ENCODE assay signal across 17 cellular contexts in genomic region chr5:88405783-88406182, GRCh38.
A peak's percentile ranks its signal among the peaks of the same experiment; 100 is the strongest.
DNase-seq lines count a peak whose midpoint lies in the region; ATAC-seq, FAIRE-seq and TF ChIP-seq lines count a peak whose summit lies in the region.
"Had no signal": no experiment of that assay in that cellular context is flagged by ENCODE, and none has a peak within 500 bp of the region (broad histone marks: within the 10 kb centered on the region; RNA-seq: fewer than 3 reads in every experiment).

No MANE protein-coding gene starts in this region.

- intact Hi-C loops in left colon (cut with DNase I, micrococcal nuclease) = no loop called here

- H3K79me2 ChIP-seq in astrocyte (ENCODE audit: insufficient read depth, low read length) = no peaks in the 10 kb centered on the region

- H3K36me3 ChIP-seq in astrocyte (ENCODE audit: insufficient read depth, low read length) = no peaks in the 10 kb centered on the region
- H3K36me3 ChIP-seq: BLaER1, HAP-1 had no signal

- no peaks in the 10 kb centered on the region for H4K20me1 ChIP-seq in astrocyte (ENCODE audit: insufficient read depth, low read length)
- H4K20me1 ChIP-seq: BLaER1 had no signal

- H3K4me2 ChIP-seq in astrocyte (ENCODE audit: low read length) = peak overlapping the region; percentile 44
- H3K4me2 ChIP-seq: BLaER1 had no signal

- no peaks in the 10 kb centered on the region for H3K36me3 Mint-ChIP-seq in astrocyte (ENCODE audit: low read depth, unreplicated experiment)
- H3K36me3 Mint-ChIP-seq: CD8-positive, alpha-beta memory T cell had no signal

- H3K4me1 ChIP-seq in astrocyte (ENCODE audit: insufficient read depth, low read length) = no peaks in the 10 kb centered on the region
- H3K4me1 ChIP-seq: BLaER1, Caco-2 had no signal

- no peak for ATAC-seq in HG02870 (IDR thresholded peaks at IDR 0.05; ENCODE audit: unreplicated experiment)
- no peak for ATAC-seq in HG03469 (IDR thresholded peaks at IDR 0.05; ENCODE audit: unreplicated experiment)
- ATAC-seq in left colon = no peak
- ATAC-seq: HepG2 had no signal

- DNase-seq in M059J (ENCODE audit: low read depth) = peak; percentile 77
- DNase-seq in astrocyte (ENCODE audit: low read depth) = no peak
- DNase-seq in globus pallidus (ENCODE audit: low spot score) = peak; percentile 11
- peak; percentile 42 for DNase-seq in superior temporal gyrus (ENCODE audit: extremely low spot score)
- DNase-seq in left colon = no peak
- DNase-seq: AML-193; Caco-2; CD8-positive, alpha-beta memory T cell; DND-41; GF-D8 had no signal

- H3K4me1 Mint-ChIP-seq in astrocyte (ENCODE audit: low read depth, unreplicated experiment) = no peaks in the 10 kb centered on the region

- H3K4me3 Mint-ChIP-seq in astrocyte (ENCODE audit: unreplicated experiment) = no peak overlapping the region
- H3K4me3 Mint-ChIP-seq: CD8-positive, alpha-beta memory T cell had no signal

- no peaks in the 10 kb centered on the region for H3K9me3 ChIP-seq in astrocyte (ENCODE audit: insufficient read depth, low read depth, low read length)
- H3K9me3 ChIP-seq: BLaER1, Caco-2, HAP-1 had no signal

- H3K27ac Mint-ChIP-seq in astrocyte (ENCODE audit: unreplicated experiment) = no peak overlapping the region
- H3K27ac Mint-ChIP-seq: CD8-positive, alpha-beta memory T cell had no signal

- no peak overlapping the region for H2AFZ ChIP-seq in astrocyte (ENCODE audit: low read depth, low read length)

- no peaks in the 10 kb centered on the region for H3K27me3 ChIP-seq in astrocyte (ENCODE audit: insufficient read depth, low read length)
- H3K27me3 ChIP-seq: BLaER1 had no signal

- H3K27me3 Mint-ChIP-seq in astrocyte (ENCODE audit: low read depth, unreplicated experiment) = no peaks in the 10 kb centered on the region

- TF ChIP-seq CTCF in astrocyte (IDR thresholded peaks at IDR 0.05; ENCODE audit: insufficient read depth, low read depth, low read length) = no peak

- no peak overlapping the region for H3K27ac ChIP-seq in astrocyte (ENCODE audit: low read depth, low read length)
- H3K27ac ChIP-seq: BLaER1 had no signal

- H3K9me3 Mint-ChIP-seq in astrocyte (ENCODE audit: unreplicated experiment) = no peaks in the 10 kb centered on the region

- no peak overlapping the region for H3K9ac ChIP-seq in astrocyte (ENCODE audit: low read length)
- H3K9ac ChIP-seq: BLaER1 had no signal

- H3K4me3 ChIP-seq in astrocyte (ENCODE audit: insufficient read depth, low read depth, low read length) = no peak overlapping the region
- H3K4me3 ChIP-seq: BLaER1, HAP-1 had no signal

- FAIRE-seq in astrocyte (lab: Jason Lieb, UNC) = no peak
- FAIRE-seq: H1, HepG2, HTR-8/SVneo had no signal

Comparison
In these comparisons a context has a peak if more than half of its experiments do, and no peak if none do; other contexts are left out.
1. DNase-seq: peak in M059J (single experiment), globus pallidus (single experiment) and superior temporal gyrus (single experiment); none in astrocyte (single experiment) and left colon (0 of 2).